In the genomic region with DNA sequence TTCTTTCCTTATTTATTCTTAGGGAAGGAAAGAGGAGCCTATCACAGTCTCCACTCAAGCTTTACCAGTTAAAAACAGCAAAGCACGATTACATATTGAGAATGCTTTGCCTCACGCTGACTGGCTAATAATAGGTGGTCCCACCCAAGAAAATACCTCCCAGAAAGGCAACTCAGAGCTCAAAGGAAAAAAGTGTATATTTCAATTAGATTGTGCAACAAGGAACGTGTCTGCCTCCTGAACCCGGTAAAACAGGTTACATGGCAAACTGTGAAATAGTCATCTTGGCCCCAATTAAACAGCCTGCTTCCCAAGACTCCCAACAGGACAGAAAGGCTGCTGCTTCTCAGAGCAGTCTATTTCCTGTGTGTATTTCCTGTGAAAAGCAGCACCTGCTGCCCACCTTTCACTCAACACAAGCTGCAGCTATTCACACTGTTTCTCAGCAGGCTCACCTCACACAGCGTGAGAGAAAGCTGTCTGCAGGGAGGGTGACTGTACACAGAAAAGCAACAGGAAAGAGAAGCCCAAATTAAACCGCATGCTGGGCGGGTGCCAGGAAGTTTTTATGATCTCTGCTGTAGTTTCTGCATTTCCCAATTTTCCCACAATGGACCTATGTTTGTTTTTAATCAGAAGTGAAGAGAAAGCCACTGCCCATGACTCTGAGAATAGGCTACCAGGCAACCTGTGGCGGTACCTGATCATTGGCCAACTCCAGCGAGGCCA, we compare ENCODE assay signal across 28 cellular contexts. TPM values are rescaled to one million over a fixed set of nuclear protein-coding genes. Genes with fewer than 3 reads are reported as not detected.
DNase-seq lines count a peak whose midpoint lies in the region; ATAC-seq, FAIRE-seq and TF ChIP-seq lines count a peak whose summit lies in the region.
"Had no signal": no experiment of that assay in that cellular context is flagged by ENCODE, and none has a peak within 500 bp of the region (broad histone marks: within the 10 kb centered on the region; RNA-seq: fewer than 3 reads in every experiment).

No MANE protein-coding gene starts in this region.

- H3K27ac ChIP-seq in left lung (no peak overlapping the region), upper lobe of right lung (peak overlapping the region; percentile 30)
- H3K27ac ChIP-seq: cardiac muscle cell, left ventricle myocardium inferior, neural progenitor cell, uterus had no signal

- no peaks in the 10 kb centered on the region for H3K27me3 ChIP-seq in bronchial epithelial cell (ENCODE audit: control insufficient read depth, insufficient read depth, low read length)
- H3K27me3 ChIP-seq in left lung: no peaks in the 10 kb centered on the region
- no peaks in the 10 kb centered on the region for H3K27me3 ChIP-seq in upper lobe of right lung
- H3K27me3 ChIP-seq: cardiac muscle cell, neural progenitor cell, uterus had no signal

- H3K4me1 ChIP-seq in left lung: no peaks in the 10 kb centered on the region
- H3K4me1 ChIP-seq in upper lobe of right lung: no peaks in the 10 kb centered on the region
- H3K4me1 ChIP-seq: HAP-1, left ventricle myocardium inferior, neural progenitor cell, uterus had no signal

- ATAC-seq in left lung (peak; percentile 53), upper lobe of right lung (peak; percentile 49), HG03095 (IDR thresholded peaks at IDR 0.05; ENCODE audit: unreplicated experiment) (no peak), HG03280 (IDR thresholded peaks at IDR 0.05; ENCODE audit: unreplicated experiment) (no peak)

- H3K4me3 ChIP-seq in bronchial epithelial cell (ENCODE audit: low read depth, low read length) (no peak overlapping the region), left lung (no peak overlapping the region), upper lobe of right lung (no peak overlapping the region)
- H3K4me3 ChIP-seq: cardiac muscle cell, HAP-1, left ventricle myocardium inferior, neural progenitor cell, uterus had no signal

- peaks cover 49% of the 10 kb centered on the region for H3K36me3 ChIP-seq in bronchial epithelial cell (ENCODE audit: control insufficient read depth, insufficient read depth, low read length)
- H3K36me3 ChIP-seq in left lung: peaks cover 0 to 100% of the 10 kb centered on the region in 2 donors
- H3K36me3 ChIP-seq in upper lobe of right lung: peaks cover 100% of the 10 kb centered on the region
- H3K36me3 ChIP-seq: uterus had no signal

- no peak for DNase-seq in T-helper 2 cell treated with Interferon-gamma antibody and Interleukin-4, amounts not matched to agents 5 μg/mL and 100 μg/mL, for 36 hours (ENCODE audit: low spot score)
- DNase-seq in T-helper 2 cell (no peak), bronchial epithelial cell (ENCODE audit: low read depth) (peak; percentile 77), left lung (no peak), upper lobe of right lung (no peak), frontal cortex (ENCODE audit: low spot score in 2 of 2) (no peak)
- DNase-seq: activated CD4-positive, alpha-beta T cell treated with anti-CD3 and anti-CD28 coated beads, Interleukin-2, amount 10 ng/mL, durations not matched to agents 7 days and 5 days; activated gamma-delta T cell treated with Interleukin-2 at 50 U/mL for 16 hours; Calu3; glutamatergic neuron; left ventricle myocardium inferior; NCI-H2029 treated with DMSO at 0.1 percent for 48 hours; NCI-H510A treated with DMSO at 0.1 percent for 48 hours; OCI-M1; SHP77 treated with DMSO at 0.1 percent for 48 hours; stimulated activated CD4-positive, alpha-beta T cell treated with anti-CD3 and anti-CD28 coated beads, Interleukin-2, amount 100 ng/mL, for 48 hours; T-helper 1 cell; uterus had no signal

- peak; percentile 92 for FAIRE-seq in bronchial epithelial cell (lab: Jason Lieb, UNC)
- no peak for FAIRE-seq in frontal cortex (lab: Jason Lieb, UNC)
- FAIRE-seq: small intestine had no signal

- H3K36me3 Mint-ChIP-seq in T-helper 2 cell treated with Interferon-gamma antibody and Interleukin-4, amounts not matched to agents 5 μg/mL and 100 μg/mL, for 36 hours (ENCODE audit: low read depth): peaks cover 67% of the 10 kb centered on the region

- peaks cover 11% of the 10 kb centered on the region for H3K9me3 Mint-ChIP-seq in T-helper 2 cell treated with Interferon-gamma antibody and Interleukin-4, amounts not matched to agents 5 μg/mL and 100 μg/mL, for 36 hours

- peak overlapping the region; percentile 9 for H3K27ac Mint-ChIP-seq in T-helper 2 cell treated with Interferon-gamma antibody and Interleukin-4, amounts not matched to agents 5 μg/mL and 100 μg/mL, for 36 hours
- H3K27ac Mint-ChIP-seq: activated CD4-positive, alpha-beta T cell treated with anti-CD3 and anti-CD28 coated beads, Interleukin-2, amount 10 ng/mL, durations not matched to agents 7 days and 5 days; neural progenitor cell had no signal

- no peak overlapping the region for H3K4me3 Mint-ChIP-seq in T-helper 2 cell treated with Interferon-gamma antibody and Interleukin-4, amounts not matched to agents 5 μg/mL and 100 μg/mL, for 36 hours
- H3K4me3 Mint-ChIP-seq: activated CD4-positive, alpha-beta T cell treated with anti-CD3 and anti-CD28 coated beads, Interleukin-2, amount 10 ng/mL, durations not matched to agents 7 days and 5 days; neural progenitor cell had no signal

- TF ChIP-seq CTCF in bronchial epithelial cell (IDR thresholded peaks at IDR 0.05; ENCODE audit: insufficient read depth, low read length, severe bottlenecking) (no peak), left lung (IDR thresholded peaks at IDR 0.05) (no peak), upper lobe of right lung (IDR thresholded peaks at IDR 0.05) (no peak)

- H3K4me1 Mint-ChIP-seq in T-helper 2 cell treated with Interferon-gamma antibody and Interleukin-4, amounts not matched to agents 5 μg/mL and 100 μg/mL, for 36 hours (ENCODE audit: low read depth): no peaks in the 10 kb centered on the region
- H3K4me1 Mint-ChIP-seq: neural progenitor cell had no signal

- peaks cover 0 to 14% of the 10 kb centered on the region in 2 donors for H3K9me3 ChIP-seq in left lung
- H3K9me3 ChIP-seq in upper lobe of right lung: no peaks in the 10 kb centered on the region
- H3K9me3 ChIP-seq: HAP-1 had no signal

- intact Hi-C loops in left lung (cut with DNase I) (no loop called here), upper lobe of right lung (cut with DNase I) (no loop called here)

- no peaks in the 10 kb centered on the region for H3K27me3 Mint-ChIP-seq in T-helper 2 cell treated with Interferon-gamma antibody and Interleukin-4, amounts not matched to agents 5 μg/mL and 100 μg/mL, for 36 hours (ENCODE audit: low read depth)
- H3K27me3 Mint-ChIP-seq: activated CD4-positive, alpha-beta T cell treated with anti-CD3 and anti-CD28 coated beads, Interleukin-2, amount 10 ng/mL, durations not matched to agents 7 days and 5 days had no signal

RNA-seq across cellular contexts. Expression of a gene that starts 44.0 kb away (rescaled TPM):
- total RNA-seq in bronchial epithelial cell: 19.3 and 22.4 TPM in 2 replicates
- 10 to 100 TPM; 13.7 to 15.7 TPM for total RNA-seq in left lung
- total RNA-seq in upper lobe of right lung: 14.3 TPM
- total RNA-seq in frontal cortex: 14.3 TPM

RNA-seq across cellular contexts. Expression of a gene that starts 50.1 kb away (rescaled TPM):
- total RNA-seq in bronchial epithelial cell: not detected in 2 replicates
- under 1 TPM; 0.29 to 0.39 TPM for total RNA-seq in left lung
- 0.46 TPM for total RNA-seq in upper lobe of right lung
- not detected for total RNA-seq in frontal cortex
- total RNA-seq: A673; activated CD4-positive, alpha-beta T cell treated with anti-CD3 and anti-CD28 coated beads, Interleukin-2, amount 10 ng/mL, durations not matched to agents 7 days and 5 days; Calu3; cardiac muscle cell; Daoy; left ventricle myocardium inferior; mononuclear cell; pulmonary artery endothelial cell; uterus had no signal

Comparison
In these comparisons a context has a peak if more than half of its experiments do, and no peak if none do; other contexts are left out.
1. ATAC-seq: peak in left lung (single experiment) and upper lobe of right lung (single experiment); none in HG03095 (single experiment) and HG03280 (single experiment).